Comparison of ENCODE assay signal across 1 cellular context in the genomic region with DNA sequence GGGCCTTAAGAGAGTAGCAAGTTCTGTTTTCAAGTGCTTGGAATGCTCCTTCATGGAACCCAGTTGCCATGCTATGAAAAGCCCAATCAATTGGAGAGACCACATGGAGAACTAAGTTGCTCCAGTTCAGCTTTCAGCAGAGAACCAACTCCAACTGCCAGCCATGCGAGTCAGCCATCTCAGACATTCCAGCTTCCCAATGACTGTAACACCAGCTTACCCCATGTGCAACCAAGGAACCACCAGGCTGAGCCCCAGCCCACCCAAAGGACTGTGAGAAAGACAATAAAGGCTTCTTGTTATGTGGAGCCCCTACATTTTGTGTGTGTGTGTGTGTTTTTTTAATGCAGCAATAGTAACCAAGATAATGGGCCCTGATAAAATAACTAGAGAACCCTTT.
TF ChIP-seq lines count a peak whose summit lies in the region.

No MANE protein-coding gene starts in this region.

TF ChIP-seq in HepG2, 621 proteins besides CTCF, POLR2A, EP300 and RAD21 (continued from another document):
- TF ChIP-seq SNAPC2 (CRISPR knock-in tag; IDR thresholded peaks at IDR 0.05) (no peak), BRD4 (CRISPR knock-in tag; IDR thresholded peaks at IDR 0.05) (no peak), FOXA3 (CRISPR knock-in tag; IDR thresholded peaks at IDR 0.05) (no peak)
- TF ChIP-seq, protein P1, sequence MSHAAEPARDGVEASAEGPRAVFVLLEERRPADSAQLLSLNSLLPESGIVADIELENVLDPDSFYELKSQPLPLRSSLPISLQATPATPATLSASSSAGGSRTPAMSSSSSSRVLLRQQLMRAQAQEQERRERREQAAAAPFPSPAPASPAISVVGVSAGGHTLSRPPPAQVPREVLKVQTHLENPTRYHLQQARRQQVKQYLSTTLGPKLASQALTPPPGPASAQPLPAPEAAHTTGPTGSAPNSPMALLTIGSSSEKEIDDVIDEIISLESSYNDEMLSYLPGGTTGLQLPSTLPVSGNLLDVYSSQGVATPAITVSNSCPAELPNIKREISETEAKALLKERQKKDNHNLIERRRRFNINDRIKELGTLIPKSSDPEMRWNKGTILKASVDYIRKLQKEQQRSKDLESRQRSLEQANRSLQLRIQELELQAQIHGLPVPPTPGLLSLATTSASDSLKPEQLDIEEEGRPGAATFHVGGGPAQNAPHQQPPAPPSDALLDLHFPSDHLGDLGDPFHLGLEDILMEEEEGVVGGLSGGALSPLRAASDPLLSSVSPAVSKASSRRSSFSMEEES (CRISPR knock-in tag; IDR thresholded peaks at IDR 0.05): no peak
- TF ChIP-seq, protein P2, sequence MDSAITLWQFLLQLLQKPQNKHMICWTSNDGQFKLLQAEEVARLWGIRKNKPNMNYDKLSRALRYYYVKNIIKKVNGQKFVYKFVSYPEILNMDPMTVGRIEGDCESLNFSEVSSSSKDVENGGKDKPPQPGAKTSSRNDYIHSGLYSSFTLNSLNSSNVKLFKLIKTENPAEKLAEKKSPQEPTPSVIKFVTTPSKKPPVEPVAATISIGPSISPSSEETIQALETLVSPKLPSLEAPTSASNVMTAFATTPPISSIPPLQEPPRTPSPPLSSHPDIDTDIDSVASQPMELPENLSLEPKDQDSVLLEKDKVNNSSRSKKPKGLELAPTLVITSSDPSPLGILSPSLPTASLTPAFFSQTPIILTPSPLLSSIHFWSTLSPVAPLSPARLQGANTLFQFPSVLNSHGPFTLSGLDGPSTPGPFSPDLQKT (CRISPR knock-in tag; IDR thresholded peaks at IDR 0.05; ENCODE audit: borderline replicate concordance): no peak
- TF ChIP-seq, protein P3, sequence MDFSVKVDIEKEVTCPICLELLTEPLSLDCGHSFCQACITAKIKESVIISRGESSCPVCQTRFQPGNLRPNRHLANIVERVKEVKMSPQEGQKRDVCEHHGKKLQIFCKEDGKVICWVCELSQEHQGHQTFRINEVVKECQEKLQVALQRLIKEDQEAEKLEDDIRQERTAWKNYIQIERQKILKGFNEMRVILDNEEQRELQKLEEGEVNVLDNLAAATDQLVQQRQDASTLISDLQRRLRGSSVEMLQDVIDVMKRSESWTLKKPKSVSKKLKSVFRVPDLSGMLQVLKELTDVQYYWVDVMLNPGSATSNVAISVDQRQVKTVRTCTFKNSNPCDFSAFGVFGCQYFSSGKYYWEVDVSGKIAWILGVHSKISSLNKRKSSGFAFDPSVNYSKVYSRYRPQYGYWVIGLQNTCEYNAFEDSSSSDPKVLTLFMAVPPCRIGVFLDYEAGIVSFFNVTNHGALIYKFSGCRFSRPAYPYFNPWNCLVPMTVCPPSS (IDR thresholded peaks at IDR 0.05): no peak
TF ChIP-seq in HepG2: peak in this region for 0.
